ENCODE assay signal across 1 cellular context in the genomic region with DNA sequence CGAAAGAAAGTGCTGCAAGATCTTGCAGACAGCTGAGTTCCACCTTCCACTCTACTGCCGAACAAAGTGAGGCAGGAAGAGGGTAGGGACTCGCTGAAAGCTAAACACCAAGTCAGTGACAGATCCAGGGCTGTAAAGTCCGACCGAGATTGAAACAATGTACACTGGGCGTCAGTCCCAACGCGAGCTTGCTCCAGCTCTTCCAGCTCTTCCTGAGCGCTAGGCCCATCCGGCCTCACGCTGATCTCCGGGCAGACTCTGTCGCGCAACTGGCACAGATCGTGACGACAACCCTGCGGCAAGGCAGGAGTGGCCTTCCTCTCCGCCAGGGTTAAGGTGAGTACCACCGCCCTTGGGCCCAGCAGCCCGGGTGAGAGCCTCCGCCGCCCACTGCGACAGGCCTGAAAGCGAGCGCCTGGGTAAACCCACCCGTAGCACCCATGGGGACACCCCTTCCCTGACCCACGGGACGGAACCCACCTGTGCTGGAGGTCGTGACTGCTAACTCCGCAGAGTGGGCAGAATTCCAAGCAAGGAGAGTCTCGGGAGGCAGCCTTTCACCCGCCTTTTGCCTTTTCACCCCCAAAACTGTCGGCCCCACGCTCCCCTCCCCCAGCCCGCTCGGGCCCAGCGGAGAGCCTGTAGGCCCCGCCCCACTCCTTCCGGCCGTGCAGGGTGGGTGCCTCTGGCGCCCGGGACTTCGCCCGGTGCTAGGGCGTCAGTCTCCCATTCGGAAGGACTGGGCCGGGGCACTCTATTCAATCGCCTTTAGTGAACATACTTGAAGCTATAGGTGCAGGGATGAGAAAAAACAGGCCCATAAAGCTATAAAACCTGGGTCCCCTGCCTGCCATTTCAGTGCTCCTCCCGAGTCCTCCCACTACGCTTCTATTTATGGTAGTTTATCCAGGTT.
TF ChIP-seq lines count a peak whose summit lies in the region.

A gene (plus strand): TSS at position 275 of the 913 bp plus-strand sequence.
A gene with protein sequence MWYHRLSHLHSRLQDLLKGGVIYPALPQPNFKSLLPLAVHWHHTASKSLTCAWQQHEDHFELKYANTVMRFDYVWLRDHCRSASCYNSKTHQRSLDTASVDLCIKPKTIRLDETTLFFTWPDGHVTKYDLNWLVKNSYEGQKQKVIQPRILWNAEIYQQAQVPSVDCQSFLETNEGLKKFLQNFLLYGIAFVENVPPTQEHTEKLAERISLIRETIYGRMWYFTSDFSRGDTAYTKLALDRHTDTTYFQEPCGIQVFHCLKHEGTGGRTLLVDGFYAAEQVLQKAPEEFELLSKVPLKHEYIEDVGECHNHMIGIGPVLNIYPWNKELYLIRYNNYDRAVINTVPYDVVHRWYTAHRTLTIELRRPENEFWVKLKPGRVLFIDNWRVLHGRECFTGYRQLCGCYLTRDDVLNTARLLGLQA (minus strand): TSS at position 641 of the 913 bp plus-strand sequence. CDS start 67,676 bp downstream, outside the sequence.

TF ChIP-seq in HepG2, 621 proteins besides CTCF, POLR2A, EP300 and RAD21 (continued from another document):
- TF ChIP-seq, protein P1, sequence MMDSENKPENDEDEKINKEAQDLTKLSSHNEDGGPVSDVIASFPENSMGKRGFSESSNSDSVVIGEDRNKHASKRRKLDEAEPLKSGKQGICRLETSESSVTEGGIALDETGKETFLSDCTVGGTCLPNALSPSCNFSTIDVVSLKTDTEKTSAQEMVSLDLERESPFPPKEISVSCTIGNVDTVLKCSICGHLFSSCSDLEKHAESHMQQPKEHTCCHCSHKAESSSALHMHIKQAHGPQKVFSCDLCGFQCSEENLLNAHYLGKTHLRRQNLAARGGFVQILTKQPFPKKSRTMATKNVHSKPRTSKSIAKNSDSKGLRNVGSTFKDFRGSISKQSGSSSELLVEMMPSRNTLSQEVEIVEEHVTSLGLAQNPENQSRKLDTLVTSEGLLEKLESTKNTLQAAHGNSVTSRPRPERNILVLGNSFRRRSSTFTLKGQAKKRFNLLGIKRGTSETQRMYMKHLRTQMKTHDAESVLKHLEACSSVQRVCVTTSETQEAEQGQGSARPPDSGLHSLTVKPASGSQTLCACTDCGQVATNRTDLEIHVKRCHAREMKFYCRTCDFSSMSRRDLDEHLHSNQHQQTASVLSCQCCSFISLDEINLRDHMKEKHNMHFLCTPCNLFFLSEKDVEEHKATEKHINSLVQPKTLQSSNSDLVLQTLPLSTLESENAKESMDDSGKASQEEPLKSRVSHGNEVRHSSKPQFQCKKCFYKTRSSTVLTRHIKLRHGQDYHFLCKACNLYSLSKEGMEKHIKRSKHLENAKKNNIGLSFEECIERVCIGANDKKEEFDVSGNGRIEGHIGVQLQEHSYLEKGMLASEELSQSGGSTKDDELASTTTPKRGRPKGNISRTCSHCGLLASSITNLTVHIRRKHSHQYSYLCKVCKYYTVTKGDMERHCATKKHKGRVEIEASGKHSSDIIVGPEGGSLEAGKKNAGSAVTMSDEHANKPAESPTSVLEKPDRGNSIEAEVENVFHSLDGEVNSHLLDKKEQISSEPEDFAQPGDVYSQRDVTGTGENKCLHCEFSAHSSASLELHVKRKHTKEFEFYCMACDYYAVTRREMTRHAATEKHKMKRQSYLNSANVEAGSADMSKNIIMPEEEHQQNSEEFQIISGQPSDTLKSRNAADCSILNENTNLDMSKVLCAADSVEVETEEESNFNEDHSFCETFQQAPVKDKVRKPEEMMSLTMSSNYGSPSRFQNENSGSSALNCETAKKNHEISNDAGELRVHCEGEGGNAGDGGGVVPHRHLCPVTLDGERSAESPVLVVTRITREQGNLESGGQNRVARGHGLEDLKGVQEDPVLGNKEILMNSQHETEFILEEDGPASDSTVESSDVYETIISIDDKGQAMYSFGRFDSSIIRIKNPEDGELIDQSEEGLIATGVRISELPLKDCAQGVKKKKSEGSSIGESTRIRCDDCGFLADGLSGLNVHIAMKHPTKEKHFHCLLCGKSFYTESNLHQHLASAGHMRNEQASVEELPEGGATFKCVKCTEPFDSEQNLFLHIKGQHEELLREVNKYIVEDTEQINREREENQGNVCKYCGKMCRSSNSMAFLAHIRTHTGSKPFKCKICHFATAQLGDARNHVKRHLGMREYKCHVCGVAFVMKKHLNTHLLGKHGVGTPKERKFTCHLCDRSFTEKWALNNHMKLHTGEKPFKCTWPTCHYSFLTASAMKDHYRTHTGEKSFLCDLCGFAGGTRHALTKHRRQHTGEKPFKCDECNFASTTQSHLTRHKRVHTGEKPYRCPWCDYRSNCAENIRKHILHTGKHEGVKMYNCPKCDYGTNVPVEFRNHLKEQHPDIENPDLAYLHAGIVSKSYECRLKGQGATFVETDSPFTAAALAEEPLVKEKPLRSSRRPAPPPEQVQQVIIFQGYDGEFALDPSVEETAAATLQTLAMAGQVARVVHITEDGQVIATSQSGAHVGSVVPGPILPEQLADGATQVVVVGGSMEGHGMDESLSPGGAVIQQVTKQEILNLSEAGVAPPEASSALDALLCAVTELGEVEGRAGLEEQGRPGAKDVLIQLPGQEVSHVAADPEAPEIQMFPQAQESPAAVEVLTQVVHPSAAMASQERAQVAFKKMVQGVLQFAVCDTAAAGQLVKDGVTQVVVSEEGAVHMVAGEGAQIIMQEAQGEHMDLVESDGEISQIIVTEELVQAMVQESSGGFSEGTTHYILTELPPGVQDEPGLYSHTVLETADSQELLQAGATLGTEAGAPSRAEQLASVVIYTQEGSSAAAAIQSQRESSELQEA (CRISPR knock-in tag; IDR thresholded peaks at IDR 0.05; ENCODE audit: not compliant biosample characterization) = peak; percentile 59
- TF ChIP-seq, protein P2, sequence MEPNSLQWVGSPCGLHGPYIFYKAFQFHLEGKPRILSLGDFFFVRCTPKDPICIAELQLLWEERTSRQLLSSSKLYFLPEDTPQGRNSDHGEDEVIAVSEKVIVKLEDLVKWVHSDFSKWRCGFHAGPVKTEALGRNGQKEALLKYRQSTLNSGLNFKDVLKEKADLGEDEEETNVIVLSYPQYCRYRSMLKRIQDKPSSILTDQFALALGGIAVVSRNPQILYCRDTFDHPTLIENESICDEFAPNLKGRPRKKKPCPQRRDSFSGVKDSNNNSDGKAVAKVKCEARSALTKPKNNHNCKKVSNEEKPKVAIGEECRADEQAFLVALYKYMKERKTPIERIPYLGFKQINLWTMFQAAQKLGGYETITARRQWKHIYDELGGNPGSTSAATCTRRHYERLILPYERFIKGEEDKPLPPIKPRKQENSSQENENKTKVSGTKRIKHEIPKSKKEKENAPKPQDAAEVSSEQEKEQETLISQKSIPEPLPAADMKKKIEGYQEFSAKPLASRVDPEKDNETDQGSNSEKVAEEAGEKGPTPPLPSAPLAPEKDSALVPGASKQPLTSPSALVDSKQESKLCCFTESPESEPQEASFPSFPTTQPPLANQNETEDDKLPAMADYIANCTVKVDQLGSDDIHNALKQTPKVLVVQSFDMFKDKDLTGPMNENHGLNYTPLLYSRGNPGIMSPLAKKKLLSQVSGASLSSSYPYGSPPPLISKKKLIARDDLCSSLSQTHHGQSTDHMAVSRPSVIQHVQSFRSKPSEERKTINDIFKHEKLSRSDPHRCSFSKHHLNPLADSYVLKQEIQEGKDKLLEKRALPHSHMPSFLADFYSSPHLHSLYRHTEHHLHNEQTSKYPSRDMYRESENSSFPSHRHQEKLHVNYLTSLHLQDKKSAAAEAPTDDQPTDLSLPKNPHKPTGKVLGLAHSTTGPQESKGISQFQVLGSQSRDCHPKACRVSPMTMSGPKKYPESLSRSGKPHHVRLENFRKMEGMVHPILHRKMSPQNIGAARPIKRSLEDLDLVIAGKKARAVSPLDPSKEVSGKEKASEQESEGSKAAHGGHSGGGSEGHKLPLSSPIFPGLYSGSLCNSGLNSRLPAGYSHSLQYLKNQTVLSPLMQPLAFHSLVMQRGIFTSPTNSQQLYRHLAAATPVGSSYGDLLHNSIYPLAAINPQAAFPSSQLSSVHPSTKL (CRISPR knock-in tag; IDR thresholded peaks at IDR 0.05) = 0 out of 2 replicates have a peak, but pooled peaks have one; percentile 7
- no peak for TF ChIP-seq ZNF569 (CRISPR knock-in tag; IDR thresholded peaks at IDR 0.05; ENCODE audit: borderline replicate concordance)
- no peak for TF ChIP-seq HOXA7 (CRISPR knock-in tag; IDR thresholded peaks at IDR 0.05)
- peak; percentile 42; the same call in 1 of the 2 replicates for TF ChIP-seq KDM5B (CRISPR knock-in tag; IDR thresholded peaks at IDR 0.05; ENCODE audit: borderline replicate concordance)
